Comparison of ENCODE assay signal across 1 cellular context in genomic region chr1:225653463-225654276, GRCh38.
TF ChIP-seq lines count a peak whose summit lies in the region.

No MANE protein-coding gene starts in this region.

TF ChIP-seq in HepG2, 621 proteins besides CTCF, POLR2A, EP300 and RAD21 (continued from another document and continues in another):
- TF ChIP-seq PBX2 (CRISPR knock-in tag; IDR thresholded peaks at IDR 0.05) (no peak), DBP (CRISPR knock-in tag; IDR thresholded peaks at IDR 0.05; ENCODE audit: not compliant biosample characterization) (no peak), ZNF790 (CRISPR knock-in tag; IDR thresholded peaks at IDR 0.05; ENCODE audit: borderline replicate concordance) (no peak), ZMYM3 (CRISPR knock-in tag; IDR thresholded peaks at IDR 0.05) (peak; percentile 53; the same call in 1 of the 2 replicates), ZNF407 (CRISPR knock-in tag; IDR thresholded peaks at IDR 0.05; ENCODE audit: not compliant biosample characterization) (no peak), ZNF251 (CRISPR knock-in tag; IDR thresholded peaks at IDR 0.05) (no peak), ESRRA (CRISPR knock-in tag; IDR thresholded peaks at IDR 0.05; ENCODE audit: low read depth) (peak; percentile 45; the same call in 1 of the 2 replicates), CCDC6 (CRISPR knock-in tag; IDR thresholded peaks at IDR 0.05) (0 out of 2 replicates have a peak, but pooled peaks have one; percentile 65), ZMAT3 (CRISPR knock-in tag; conservative IDR thresholded peaks at IDR 0.05) (0 out of 2 replicates have a peak, but pooled peaks have one; percentile 46), PLRG1 (conservative IDR thresholded peaks at IDR 0.05) (no peak), AHDC1 (CRISPR knock-in tag; IDR thresholded peaks at IDR 0.05; ENCODE audit: borderline replicate concordance) (peak; percentile 50; the same call in 1 of the 2 replicates), ADNP (CRISPR knock-in tag; IDR thresholded peaks at IDR 0.05) (no peak), GABPB1 (CRISPR knock-in tag; IDR thresholded peaks at IDR 0.05) (peak; percentile 60; the same call in 1 of the 2 replicates), ZNF460 (CRISPR knock-in tag; IDR thresholded peaks at IDR 0.05; ENCODE audit: borderline replicate concordance) (0 out of 2 replicates have a peak, but pooled peaks have one; percentile 26), MEIS1 (CRISPR knock-in tag; IDR thresholded peaks at IDR 0.05; ENCODE audit: borderline replicate concordance) (no peak), ZNF710 (CRISPR knock-in tag; IDR thresholded peaks at IDR 0.05; ENCODE audit: borderline replicate concordance) (0 out of 2 replicates have a peak, but pooled peaks have one; percentile 51), NFKBIZ (CRISPR knock-in tag; IDR thresholded peaks at IDR 0.05) (no peak), SRSF4 (IDR thresholded peaks at IDR 0.05; ENCODE audit: low read depth, low read length, poor library complexity, severe bottlenecking) (no peak), SP1 (IDR thresholded peaks at IDR 0.05) (no peak), SP1 (CRISPR knock-in tag; IDR thresholded peaks at IDR 0.05) (peak; percentile 13; the same call in 1 of the 2 replicates), ZBED4 (CRISPR knock-in tag; IDR thresholded peaks at IDR 0.05; ENCODE audit: borderline replicate concordance) (peak; percentile 66; the same call in 1 of the 2 replicates), TBX2 (CRISPR knock-in tag; IDR thresholded peaks at IDR 0.05; ENCODE audit: borderline replicate concordance) (0 out of 2 replicates have a peak, but pooled peaks have one; percentile 37), NR0B2 (CRISPR knock-in tag; IDR thresholded peaks at IDR 0.05) (peak; percentile 70; the same call in 1 of the 2 replicates), NR1H2 (CRISPR knock-in tag; IDR thresholded peaks at IDR 0.05; ENCODE audit: borderline replicate concordance, low read depth) (no peak), MYPOP (CRISPR knock-in tag; IDR thresholded peaks at IDR 0.05) (peak; percentile 48; the same call in 1 of the 2 replicates), ATAD3A (CRISPR knock-in tag; IDR thresholded peaks at IDR 0.05) (no peak)
